In the genomic region with DNA sequence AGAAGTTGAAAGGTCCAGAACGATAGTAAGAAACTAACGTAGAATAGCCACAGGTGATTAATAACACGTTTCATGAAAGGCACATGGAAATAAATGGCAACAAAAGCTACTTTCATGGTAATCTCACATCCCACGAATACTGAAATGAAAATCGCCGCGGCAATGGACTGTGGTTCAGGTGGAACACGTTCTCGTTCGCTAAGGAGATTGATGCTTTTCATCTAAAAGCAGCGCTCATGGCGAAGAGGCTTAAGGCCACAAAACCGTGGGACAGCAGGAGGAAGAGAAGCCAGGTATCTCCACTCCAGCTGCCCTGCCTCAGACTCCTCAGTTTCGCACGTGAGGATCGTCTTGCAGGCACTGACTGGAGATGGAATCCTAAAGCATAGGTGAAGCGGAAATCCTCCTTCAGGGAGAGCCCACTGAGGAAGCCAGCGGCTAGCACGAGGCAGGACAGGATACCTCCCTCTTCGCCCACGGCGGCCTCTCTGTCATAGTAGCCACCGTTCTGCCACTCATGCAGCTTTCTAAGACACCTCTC, we compare ENCODE assay signal across 8 cellular contexts. TPM values are rescaled to one million over a fixed set of nuclear protein-coding genes. Genes with fewer than 3 reads are reported as not detected.
A peak's percentile ranks its signal among the peaks of the same experiment; 100 is the strongest.
DNase-seq lines count a peak whose midpoint lies in the region; ATAC-seq and TF ChIP-seq lines count a peak whose summit lies in the region.

No MANE protein-coding gene starts in this region.

- no peak for DNase-seq in activated CD4-positive, alpha-beta T cell treated with anti-CD3 and anti-CD28 coated beads for 36 hours
- no peak for DNase-seq in activated CD4-positive, alpha-beta T cell treated with anti-CD3 and anti-CD28 coated beads, Interleukin-2, amount 50 U/mL, for 4 hours
- DNase-seq in NCI-H2227 (lab: John Stamatoyannopoulos, UW; ENCODE audit: unreplicated experiment) (peak; percentile 78), MCF 10A (ENCODE audit: unreplicated experiment) (no peak), lower leg skin (ENCODE audit: low spot score in 2 of 2) (no peak), type B pancreatic cell (ENCODE audit: extremely low spot score, unreplicated experiment) (no peak)
- DNase-seq in activated effector memory CD4-positive, alpha-beta T cell treated with anti-CD3 and anti-CD28 coated beads, Interleukin-2, amount 50 U/mL, for 16 hours = no peak

- peak overlapping the region; percentile 79 for H3K4me3 ChIP-seq in lower leg skin (ENCODE audit: low read depth, poor library complexity, severe bottlenecking)

- intact Hi-C loops in activated CD4-positive, alpha-beta T cell treated with anti-CD3 and anti-CD28 coated beads for 36 hours (cut with DNase I, micrococcal nuclease) = loop anchor here (1.0 to 10.0 kb wide), 9 partner anchors 95 to 1405 kb away; a partner anchor contains a TSS
- intact Hi-C loops in MCF 10A (cut with micrococcal nuclease) = loop anchor here (1.0 to 5.0 kb wide), 2 partner anchors 12 to 735 kb away; a partner anchor contains a TSS
- intact Hi-C loops in lower leg skin (cut with DNase I; ENCODE audit: low total_unique reads) = no loop called here

- POLR2A ChIA-PET in activated CD4-positive, alpha-beta T cell treated with anti-CD3 and anti-CD28 coated beads for 36 hours (lab: Charles Lee) = interaction anchor here (0.7 kb wide), 1 partner anchor 40 kb away, joined by 3 read pairs; no protein-coding TSS in a partner anchor
- POLR2A ChIA-PET in MCF 10A (lab: Yijun Ruan, JAX) = interaction anchor here (0.6 to 2.4 kb wide), 17 partner anchors 10 to 1405 kb away, joined by 3 to 30 read pairs (median 5); a partner anchor contains a TSS

- peaks cover 1% of the 10 kb centered on the region for H3K36me3 Mint-ChIP-seq in activated CD4-positive, alpha-beta T cell treated with anti-CD3 and anti-CD28 coated beads for 36 hours (ENCODE audit: low read depth)
- H3K36me3 Mint-ChIP-seq in MCF 10A (ENCODE audit: insufficient read depth, unreplicated experiment) = peaks cover 6% of the 10 kb centered on the region
- H3K36me3 Mint-ChIP-seq in type B pancreatic cell = peaks cover 4% of the 10 kb centered on the region

- CTCF ChIA-PET in activated CD4-positive, alpha-beta T cell treated with anti-CD3 and anti-CD28 coated beads for 36 hours (lab: Charles Lee) = interaction anchor here (0.6 to 1.6 kb wide), 7 partner anchors 9 to 853 kb away, joined by 3 to 8 read pairs (median 3); a partner anchor contains a TSS
- CTCF ChIA-PET in MCF 10A (lab: Yijun Ruan, JAX) = interaction anchor here (0.9 to 3.4 kb wide), 5 partner anchors 8 to 90 kb away, joined by 3 to 14 read pairs (median 4); no protein-coding TSS in a partner anchor

- peaks cover 3% of the 10 kb centered on the region for H3K27me3 Mint-ChIP-seq in activated CD4-positive, alpha-beta T cell treated with anti-CD3 and anti-CD28 coated beads for 36 hours
- H3K27me3 Mint-ChIP-seq in MCF 10A (ENCODE audit: insufficient read depth, unreplicated experiment) (no peaks in the 10 kb centered on the region), type B pancreatic cell (peaks cover 16% of the 10 kb centered on the region)

- TF ChIP-seq POLR2A in lower leg skin (IDR thresholded peaks at IDR 0.05) = no peak

- TF ChIP-seq CTCF in MCF 10A (IDR thresholded peaks at IDR 0.05; ENCODE audit: unreplicated experiment) (no peak), lower leg skin (IDR thresholded peaks at IDR 0.05) (no peak), type B pancreatic cell (conservative IDR thresholded peaks at IDR 0.05) (no peak)

- no peaks in the 10 kb centered on the region for H3K9me3 Mint-ChIP-seq in activated CD4-positive, alpha-beta T cell treated with anti-CD3 and anti-CD28 coated beads for 36 hours (ENCODE audit: low read depth)
- no peaks in the 10 kb centered on the region for H3K9me3 Mint-ChIP-seq in MCF 10A (ENCODE audit: unreplicated experiment)
- no peaks in the 10 kb centered on the region for H3K9me3 Mint-ChIP-seq in type B pancreatic cell

- peaks cover 38% of the 10 kb centered on the region for H3K4me1 Mint-ChIP-seq in activated CD4-positive, alpha-beta T cell treated with anti-CD3 and anti-CD28 coated beads for 36 hours
- H3K4me1 Mint-ChIP-seq in MCF 10A (ENCODE audit: insufficient read depth, unreplicated experiment) (peaks cover 22% of the 10 kb centered on the region), type B pancreatic cell (ENCODE audit: unreplicated experiment) (peaks cover 20% of the 10 kb centered on the region)

- TSS peak; percentile 69 for BruUV-seq in MCF 10A (replicated peaks; lab: Mats Ljungman, UMichigan)

- H3K4me3 Mint-ChIP-seq in activated CD4-positive, alpha-beta T cell treated with anti-CD3 and anti-CD28 coated beads for 36 hours = peak overlapping the region; percentile 90
- H3K4me3 Mint-ChIP-seq in MCF 10A (ENCODE audit: unreplicated experiment) (peak overlapping the region; percentile 78), type B pancreatic cell (peak overlapping the region; percentile 97)

- 2% methylated on average over 23 of the region's 23 CpGs for WGBS in lower leg skin, 2 donors

- ATAC-seq in activated CD4-positive, alpha-beta T cell treated with anti-CD3 and anti-CD28 coated beads for 36 hours = peak; percentile 17
- peak; percentile 21 for ATAC-seq in HG02642 (IDR thresholded peaks at IDR 0.05; ENCODE audit: poor library complexity, unreplicated experiment)

- peak overlapping the region; percentile 94 for H3K27ac Mint-ChIP-seq in activated CD4-positive, alpha-beta T cell treated with anti-CD3 and anti-CD28 coated beads for 36 hours
- H3K27ac Mint-ChIP-seq in MCF 10A (ENCODE audit: low read depth, unreplicated experiment) = peak overlapping the region; percentile 88
- peak overlapping the region; percentile 94 for H3K27ac Mint-ChIP-seq in type B pancreatic cell

RNA-seq across cellular contexts. Expression of a gene that starts 0.7 kb away (rescaled TPM):
- 10 to 100 TPM; 29.8 to 37.5 TPM for total RNA-seq in activated CD4-positive, alpha-beta T cell treated with anti-CD3 and anti-CD28 coated beads for 36 hours
- total RNA-seq in MCF 10A (2022) (26.8 and 33.0 TPM in 2 replicates), lower leg skin (10 to 100 TPM; 14.8 to 20.8 (median 17.0) TPM), type B pancreatic cell (ENCODE audit: low replicate concordance) (22.2 and 38.9 TPM in 2 replicates)

RNA-seq across cellular contexts. Expression of a gene that starts 21.1 kb away (rescaled TPM):
- not detected for total RNA-seq in activated CD4-positive, alpha-beta T cell treated with anti-CD3 and anti-CD28 coated beads for 36 hours
- total RNA-seq in MCF 10A (2022) (not detected in 2 replicates), lower leg skin (not detected), type B pancreatic cell (ENCODE audit: low replicate concordance) (not detected in 2 replicates)
